ENCODE assay signal across 8 cellular contexts in the genomic region with DNA sequence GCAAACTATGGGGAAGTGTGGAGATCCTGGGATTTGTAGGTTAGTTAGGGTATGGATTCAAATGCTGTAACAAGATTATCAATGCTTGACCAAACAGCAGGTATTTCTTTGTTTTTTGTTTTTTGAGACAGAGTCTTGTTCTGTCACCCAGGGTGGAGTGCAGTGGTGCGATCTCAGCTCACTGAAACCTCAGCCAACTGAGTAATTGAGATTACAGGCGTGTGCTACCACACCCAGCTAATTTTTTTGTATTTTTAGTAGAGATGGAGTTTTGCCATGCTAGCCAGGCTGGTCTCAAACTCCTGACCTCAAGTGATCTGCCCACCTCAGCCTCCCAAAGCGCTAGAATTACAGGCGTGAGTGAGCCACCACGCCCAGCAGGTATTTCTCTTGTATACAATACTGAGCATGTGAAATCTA. TPM values are rescaled to one million over a fixed set of nuclear protein-coding genes. Genes with fewer than 3 reads are reported as not detected.
DNase-seq lines count a peak whose midpoint lies in the region; ATAC-seq and TF ChIP-seq lines count a peak whose summit lies in the region.
"Not testable (repeated sequence)": the region's sequence is repeated elsewhere in the genome, so short reads cannot be mapped to it uniquely, and the experiment has no call there.

No MANE protein-coding gene starts in this region.

- H3K4me2 ChIP-seq in GM23248 (ENCODE audit: unreplicated experiment), result peak overlapping the region; percentile 21
- not testable (repeated sequence) for H3K4me2 ChIP-seq in mesenchymal stem cell (ENCODE audit: low read length, poor library complexity, severe bottlenecking); osteoblast (ENCODE audit: insufficient read depth, low read length)

- H3K9me2 ChIP-seq in GM23248 (ENCODE audit: insufficient read depth), result not testable (repeated sequence)

- H3K14ac ChIP-seq in mesenchymal stem cell (ENCODE audit: low read length in 2 of 2), result not testable (repeated sequence)

- CTCF ChIA-PET in activated CD4-positive, alpha-beta T cell treated with anti-CD3 and anti-CD28 coated beads, Interleukin-2, amount 10 ng/mL, durations not matched to agents 7 days and 5 days (lab: Charles Lee), result interaction anchor here (0.7 kb wide), 1 partner anchor 25 kb away, joined by 3 read pairs; no protein-coding TSS in a partner anchor

- intact Hi-C loops in vagina (cut with DNase I), result not testable (repeated sequence)

- TF ChIP-seq POLR2A in vagina (IDR thresholded peaks at IDR 0.05), result not testable (repeated sequence)

- H3K79me1 ChIP-seq in mesenchymal stem cell (replicated peaks; ENCODE audit: low read length, poor library complexity, severe bottlenecking), result peaks cover 26% of the 10 kb centered on the region

- peaks cover 55% of the 10 kb centered on the region for H3K36me3 Mint-ChIP-seq in activated CD4-positive, alpha-beta T cell treated with anti-CD3 and anti-CD28 coated beads, Interleukin-2, amount 10 ng/mL, durations not matched to agents 7 days and 5 days (ENCODE audit: low read depth)
- peaks cover 14% of the 10 kb centered on the region for H3K36me3 Mint-ChIP-seq in activated naive CD8-positive, alpha-beta T cell treated with anti-CD3 and anti-CD28 coated beads, Interleukin-2, amount 10 ng/mL, durations not matched to agents 7 days and 5 days

- H2BK12ac ChIP-seq in mesenchymal stem cell (ENCODE audit: low read length in 2 of 2), result not testable (repeated sequence)

- peak overlapping the region; percentile 63 for H3K9ac ChIP-seq in GM23248
- peak overlapping the region; percentile 74 for H3K9ac ChIP-seq in mesenchymal stem cell (ENCODE audit: low read length)

- not testable (repeated sequence) for H3K27me3 ChIP-seq in GM23248 (replicated peaks; ENCODE audit: insufficient read depth); mesenchymal stem cell (ENCODE audit: control insufficient read depth in 1 of 2, insufficient read depth in 1 of 2, low read length in 2 of 2); osteoblast (ENCODE audit: insufficient read depth, low read length); vagina

- not testable (repeated sequence) for H3K4ac ChIP-seq in mesenchymal stem cell (ENCODE audit: low read depth in 1 of 2, low read length in 2 of 2)

- H2BK15ac ChIP-seq in mesenchymal stem cell (ENCODE audit: low read depth, poor library complexity, severe bottlenecking), result peak overlapping the region; percentile 29

- H3K79me2 ChIP-seq in GM23248 (ENCODE audit: insufficient read depth) (peaks cover 70% of the 10 kb centered on the region), osteoblast (ENCODE audit: insufficient read depth, low read length) (peaks cover 60% of the 10 kb centered on the region)

- H2AK5ac ChIP-seq in mesenchymal stem cell (ENCODE audit: low read length, severe bottlenecking), result not testable (repeated sequence)

- H3K4me1 Mint-ChIP-seq in activated CD4-positive, alpha-beta T cell treated with anti-CD3 and anti-CD28 coated beads, Interleukin-2, amount 10 ng/mL, durations not matched to agents 7 days and 5 days, result peaks cover 40% of the 10 kb centered on the region
- H3K4me1 Mint-ChIP-seq in activated naive CD8-positive, alpha-beta T cell treated with anti-CD3 and anti-CD28 coated beads, Interleukin-2, amount 10 ng/mL, durations not matched to agents 7 days and 5 days, result peaks cover 34% of the 10 kb centered on the region

- H3K4me1 ChIP-seq in GM23248 (ENCODE audit: insufficient read depth), result peaks cover 72% of the 10 kb centered on the region
- H3K4me1 ChIP-seq in mesenchymal stem cell (ENCODE audit: control insufficient read depth, insufficient read depth, low read depth, low read length), result peaks cover 54% of the 10 kb centered on the region
- H3K4me1 ChIP-seq in osteoblast (ENCODE audit: insufficient read depth, low read length), result peaks cover 50% of the 10 kb centered on the region
- H3K4me1 ChIP-seq in vagina, result peaks cover 51% of the 10 kb centered on the region

- not testable (repeated sequence) for H3K27me3 Mint-ChIP-seq in activated CD4-positive, alpha-beta T cell treated with anti-CD3 and anti-CD28 coated beads, Interleukin-2, amount 10 ng/mL, durations not matched to agents 7 days and 5 days; activated naive CD8-positive, alpha-beta T cell treated with anti-CD3 and anti-CD28 coated beads, Interleukin-2, amount 10 ng/mL, durations not matched to agents 7 days and 5 days

- H3K23ac ChIP-seq in mesenchymal stem cell (ENCODE audit: low read length in 2 of 2), result not testable (repeated sequence)

- H3K9me3 ChIP-seq in GM23248 (ENCODE audit: low read depth); mesenchymal stem cell (ENCODE audit: control insufficient read depth, low read length); osteoblast (ENCODE audit: low read depth, low read length); vagina: not testable (repeated sequence)

- not testable (repeated sequence) for H4K91ac ChIP-seq in mesenchymal stem cell (ENCODE audit: low read length)

- 39 to 40% methylated on average over 5 of the region's 5 CpGs for WGBS in GM23248 (ENCODE audit: low coverage in 1 of 2, low lambda C conversion rate in 2 of 2, missing lambda C conversion rate in 2 of 2), 2 experiments
- WGBS in mesenchymal stem cell, result 98% methylated on average over 5 of the region's 5 CpGs

- H3K9me3 Mint-ChIP-seq in activated CD4-positive, alpha-beta T cell treated with anti-CD3 and anti-CD28 coated beads, Interleukin-2, amount 10 ng/mL, durations not matched to agents 7 days and 5 days; activated naive CD8-positive, alpha-beta T cell treated with anti-CD3 and anti-CD28 coated beads, Interleukin-2, amount 10 ng/mL, durations not matched to agents 7 days and 5 days: not testable (repeated sequence)

- H3F3A ChIP-seq in GM23248 (ENCODE audit: insufficient read depth), result peaks cover 72% of the 10 kb centered on the region

- POLR2A ChIA-PET in activated CD4-positive, alpha-beta T cell treated with anti-CD3 and anti-CD28 coated beads, Interleukin-2, amount 10 ng/mL, durations not matched to agents 7 days and 5 days (lab: Charles Lee), result not testable (repeated sequence)
- POLR2A ChIA-PET in activated naive CD8-positive, alpha-beta T cell treated with anti-CD3 and anti-CD28 coated beads, Interleukin-2, amount 10 ng/mL, durations not matched to agents 7 days and 5 days (lab: Charles Lee), result interaction anchor here (0.7 kb wide), 1 partner anchor 8 kb away, joined by 6 read pairs; no protein-coding TSS in a partner anchor

- not testable (repeated sequence) for H4K8ac ChIP-seq in mesenchymal stem cell (ENCODE audit: low read length)

- peak; percentile 63 for DNase-seq in GM23248
- DNase-seq in RPMI7951 (ENCODE audit: low read depth), result peak; percentile 57
- not testable (repeated sequence) for DNase-seq in activated CD4-positive, alpha-beta T cell treated with anti-CD3 and anti-CD28 coated beads, Interleukin-2, amount 10 ng/mL, durations not matched to agents 7 days and 5 days; activated naive CD8-positive, alpha-beta T cell treated with anti-CD3 and anti-CD28 coated beads, Interleukin-2, amount 10 ng/mL, durations not matched to agents 7 days and 5 days; mesenchymal stem cell; osteoblast (ENCODE audit: insufficient read length, low spot score, missing footprints); vagina (ENCODE audit: extremely low spot score in 2 of 2)

- H3K27ac ChIP-seq in GM23248 (peak overlapping the region; percentile 92), mesenchymal stem cell (ENCODE audit: low read length, poor library complexity, severe bottlenecking) (peak overlapping the region; percentile 79), osteoblast (ENCODE audit: low read depth, low read length) (peak overlapping the region; percentile 78), vagina (peak overlapping the region; percentile 63)

- in situ Hi-C loops in GM23248 (cut with MboI), result not testable (repeated sequence)

- not testable (repeated sequence) for TF ChIP-seq CTCF in osteoblast (IDR thresholded peaks at IDR 0.05; ENCODE audit: extremely low read depth, low read depth, low read length); vagina (IDR thresholded peaks at IDR 0.05)

- H3K36me3 ChIP-seq in GM23248 (ENCODE audit: low read depth) (peaks cover 26% of the 10 kb centered on the region), mesenchymal stem cell (ENCODE audit: control insufficient read depth in 1 of 2, insufficient read depth in 2 of 2, low read depth in 1 of 2, low read length in 2 of 2) (peaks cover 57 to 77% of the 10 kb centered on the region in 2 experiments), osteoblast (ENCODE audit: insufficient read depth, low read length) (peaks cover 59% of the 10 kb centered on the region), vagina (peaks cover 0 to 27% of the 10 kb centered on the region in 2 donors)

- not testable (repeated sequence) for H3K18ac ChIP-seq in mesenchymal stem cell (ENCODE audit: low read depth in 1 of 2, low read length in 2 of 2)

- H2BK120ac ChIP-seq in mesenchymal stem cell (ENCODE audit: low read depth, low read length), result not testable (repeated sequence)

- not testable (repeated sequence) for ATAC-seq in activated naive CD8-positive, alpha-beta T cell treated with anti-CD3 and anti-CD28 coated beads, Interleukin-2, amount 10 ng/mL, durations not matched to agents 7 days and 5 days (ENCODE audit: low read depth)
- ATAC-seq in esophagus mucosa, result peak; percentile 47

- H3K4me3 Mint-ChIP-seq in activated CD4-positive, alpha-beta T cell treated with anti-CD3 and anti-CD28 coated beads, Interleukin-2, amount 10 ng/mL, durations not matched to agents 7 days and 5 days; activated naive CD8-positive, alpha-beta T cell treated with anti-CD3 and anti-CD28 coated beads, Interleukin-2, amount 10 ng/mL, durations not matched to agents 7 days and 5 days: not testable (repeated sequence)

- not testable (repeated sequence) for H3K4me3 ChIP-seq in GM23248; mesenchymal stem cell (ENCODE audit: insufficient read depth in 1 of 2, low read depth in 1 of 2, low read length in 2 of 2); osteoblast (ENCODE audit: insufficient read depth, low read length); vagina

- H3K27ac Mint-ChIP-seq in activated CD4-positive, alpha-beta T cell treated with anti-CD3 and anti-CD28 coated beads, Interleukin-2, amount 10 ng/mL, durations not matched to agents 7 days and 5 days, result peak overlapping the region; percentile 50
- peak overlapping the region; percentile 7 for H3K27ac Mint-ChIP-seq in activated naive CD8-positive, alpha-beta T cell treated with anti-CD3 and anti-CD28 coated beads, Interleukin-2, amount 10 ng/mL, durations not matched to agents 7 days and 5 days

- not testable (repeated sequence) for H2BK5ac ChIP-seq in mesenchymal stem cell (ENCODE audit: low read depth, low read length, poor library complexity, severe bottlenecking)

- not testable (repeated sequence) for H4K20me1 ChIP-seq in GM23248 (ENCODE audit: insufficient read depth); osteoblast (ENCODE audit: insufficient read depth, low read length)

- not testable (repeated sequence) for H2AFZ ChIP-seq in GM23248; mesenchymal stem cell (ENCODE audit: low read depth, low read length); osteoblast (ENCODE audit: low read length)

RNA-seq across cellular contexts. Expression of a gene that starts 31.4 kb away (rescaled TPM):
- total RNA-seq in GM23248 (2014; rRNA removed; shearing (Covaris generic)), result 110 and 117 TPM in 2 replicates
- 424 and 434 TPM in 2 replicates for polyA plus RNA-seq in GM23248 (2016; fragmentation: Nextera tagmentation; extraction: Ambion mirVana)
- total RNA-seq in RPMI7951 (2014; rRNA removed; shearing (Covaris generic)), result 176 and 179 TPM in 2 replicates
- 100 to 1,000 TPM; 137 to 146 TPM for total RNA-seq in activated CD4-positive, alpha-beta T cell treated with anti-CD3 and anti-CD28 coated beads, Interleukin-2, amount 10 ng/mL, durations not matched to agents 7 days and 5 days
- 100 to 1,000 TPM; 112 to 120 TPM for total RNA-seq in activated naive CD8-positive, alpha-beta T cell treated with anti-CD3 and anti-CD28 coated beads, Interleukin-2, amount 10 ng/mL, durations not matched to agents 7 days and 5 days
- total RNA-seq in esophagus mucosa (232 TPM), osteoblast (85.8 and 91.1 TPM in 2 replicates), vagina (77.8 TPM)
- polyA plus RNA-seq in mesenchymal stem cell (2013, experiment 1 of 2), result 291 TPM
- 287 TPM for polyA plus RNA-seq in mesenchymal stem cell (2013, experiment 2 of 2)

RNA-seq across cellular contexts. Expression of a gene that starts 59.5 kb away (rescaled TPM):
- total RNA-seq in GM23248 (2014; rRNA removed; shearing (Covaris generic)), result 583 and 780 TPM in 2 replicates
- polyA plus RNA-seq in GM23248 (2016; fragmentation: Nextera tagmentation; extraction: Ambion mirVana), result 248 TPM in 2 replicates
- total RNA-seq in RPMI7951 (2014; rRNA removed; shearing (Covaris generic)), result 315 and 437 TPM in 2 replicates
- total RNA-seq in activated CD4-positive, alpha-beta T cell treated with anti-CD3 and anti-CD28 coated beads, Interleukin-2, amount 10 ng/mL, durations not matched to agents 7 days and 5 days, result 1 to 10 TPM in 1 of 2 experiments, under 1 TPM in 1; 0.85 to 1.4 TPM
- 1 to 10 TPM in 1 of 2 experiments, under 1 TPM in 1; 0.72 to 1.2 TPM for total RNA-seq in activated naive CD8-positive, alpha-beta T cell treated with anti-CD3 and anti-CD28 coated beads, Interleukin-2, amount 10 ng/mL, durations not matched to agents 7 days and 5 days
- total RNA-seq in esophagus mucosa (299 TPM), osteoblast (56.3 and 82.5 TPM in 2 replicates), vagina (1,190 TPM)
- polyA plus RNA-seq in mesenchymal stem cell (2013, experiment 1 of 2), result 260 TPM
- 254 TPM for polyA plus RNA-seq in mesenchymal stem cell (2013, experiment 2 of 2)

Comparison
In these comparisons a context has a peak if more than half of its experiments do, and no peak if none do; other contexts are left out.
1. RNA of a gene that starts 59.5 kb away (total RNA-seq): 1,190 TPM in vagina (single experiment), 583 to 780 TPM in GM23248, 315 to 437 TPM in RPMI7951, 299 TPM in esophagus mucosa (single experiment) and 56.3 to 82.5 TPM in osteoblast; 0.85 to 1.4 TPM in activated CD4-positive, alpha-beta T cell treated with anti-CD3 and anti-CD28 coated beads, Interleukin-2, amount 10 ng/mL, durations not matched to agents 7 days and 5 days and 0.72 to 1.2 TPM in activated naive CD8-positive, alpha-beta T cell treated with anti-CD3 and anti-CD28 coated beads, Interleukin-2, amount 10 ng/mL, durations not matched to agents 7 days and 5 days; every median in the first group is over 10 times any median in the second.
2. Peak in every context shown above with its lines, with median percentiles within 50 percentile points of each other: H3K27ac ChIP-seq.